In genomic region chr14:65079788-65080187, GRCh38 we compare ENCODE assay signal across 17 cellular contexts. TPM values are rescaled to one million over a fixed set of nuclear protein-coding genes. Genes with fewer than 3 reads are reported as not detected.
DNase-seq lines count a peak whose midpoint lies in the region; ATAC-seq and TF ChIP-seq lines count a peak whose summit lies in the region.
"Had no signal": no experiment of that assay in that cellular context is flagged by ENCODE, and none has a peak within 500 bp of the region (broad histone marks: within the 10 kb centered on the region; RNA-seq: fewer than 3 reads in every experiment).

No MANE protein-coding gene starts in this region.

- peaks cover 66% of the 10 kb centered on the region for H3K4me1 Mint-ChIP-seq in activated naive CD8-positive, alpha-beta T cell (ENCODE audit: low read depth)
- peaks cover 55% of the 10 kb centered on the region for H3K4me1 Mint-ChIP-seq in activated naive CD8-positive, alpha-beta T cell treated with anti-CD3 and anti-CD28 coated beads for 36 hours
- peaks cover 51 to 86% (median 77%) of the 10 kb centered on the region in 4 donors for H3K4me1 Mint-ChIP-seq in naive thymus-derived CD8-positive, alpha-beta T cell

- TF ChIP-seq CTCF in dorsolateral prefrontal cortex (IDR thresholded peaks at IDR 0.05 in 54 of 56, conservative IDR thresholded peaks at IDR 0.05 in 2 of 56; ENCODE audit: low read depth in 1 of 56, partially characterized antibody in 56 of 56) (no peak), upper lobe of left lung (IDR thresholded peaks at IDR 0.05) (no peak)

- no peak for DNase-seq in activated naive CD8-positive, alpha-beta T cell treated with anti-CD3 and anti-CD28 coated beads for 36 hours
- DNase-seq in dorsolateral prefrontal cortex (no peak), upper lobe of left lung (no peak), SKM-1 (lab: John Stamatoyannopoulos, UW; ENCODE audit: unreplicated experiment) (no peak)
- no peak for DNase-seq in naive thymus-derived CD8-positive, alpha-beta T cell
- DNase-seq: activated gamma-delta T cell treated with Interleukin-2 at 50 U/mL for 16 hours, body of pancreas, Caco-2, GM23248, Karpas-422, NCI-H1417 had no signal

- H3K27ac ChIP-seq in dorsolateral prefrontal cortex (peak overlapping the region in 44 of 59 donors; percentile 7 to 86 (median 56)), upper lobe of left lung (peak overlapping the region; percentile 26 to 77 (median 66))
- H3K27ac ChIP-seq: body of pancreas, GM23248 had no signal

- WGBS in upper lobe of left lung, 2 donors = 83 to 92% methylated on average over 6 of the region's 6 CpGs

- H3K4me3 Mint-ChIP-seq in activated naive CD8-positive, alpha-beta T cell = peak overlapping the region; percentile 11
- no peak overlapping the region for H3K4me3 Mint-ChIP-seq in activated naive CD8-positive, alpha-beta T cell treated with anti-CD3 and anti-CD28 coated beads for 36 hours
- peak overlapping the region in 4 of 10 donors; percentile 19 to 69 (median 38) for H3K4me3 Mint-ChIP-seq in naive thymus-derived CD8-positive, alpha-beta T cell
- H3K4me3 Mint-ChIP-seq: dendritic cell treated with granulocyte-macrophage colony-stimulating factor and Interleukin-4, amounts not matched to agents 40 ng/mL and 50 ng/mL, for 4 days had no signal

- TF ChIP-seq POLR2A in upper lobe of left lung (IDR thresholded peaks at IDR 0.05) = no peak

- no peaks in the 10 kb centered on the region for H3K27me3 ChIP-seq in dorsolateral prefrontal cortex
- no peaks in the 10 kb centered on the region for H3K27me3 ChIP-seq in upper lobe of left lung
- H3K27me3 ChIP-seq: body of pancreas had no signal

- H3K9me3 ChIP-seq in upper lobe of left lung = no peaks in the 10 kb centered on the region
- H3K9me3 ChIP-seq: body of pancreas, Caco-2 had no signal

- POLR2A ChIA-PET in naive thymus-derived CD8-positive, alpha-beta T cell (lab: Charles Lee) = no interaction called here

- no peak for TF ChIP-seq EP300 in upper lobe of left lung (IDR thresholded peaks at IDR 0.05)

- H3K4me1 ChIP-seq in upper lobe of left lung = peaks cover 31 to 60% (median 46%) of the 10 kb centered on the region in 4 donors

- no peaks in the 10 kb centered on the region for H3K27me3 Mint-ChIP-seq in activated naive CD8-positive, alpha-beta T cell
- H3K27me3 Mint-ChIP-seq in activated naive CD8-positive, alpha-beta T cell treated with anti-CD3 and anti-CD28 coated beads for 36 hours = no peaks in the 10 kb centered on the region
- no peaks in the 10 kb centered on the region for H3K27me3 Mint-ChIP-seq in naive thymus-derived CD8-positive, alpha-beta T cell
- H3K27me3 Mint-ChIP-seq: dendritic cell treated with granulocyte-macrophage colony-stimulating factor and Interleukin-4, amounts not matched to agents 40 ng/mL and 50 ng/mL, for 4 days had no signal

- H3K36me3 ChIP-seq in upper lobe of left lung = peaks cover 15 to 73% (median 29%) of the 10 kb centered on the region in 4 donors

- H3K4me3 ChIP-seq in dorsolateral prefrontal cortex = no peak overlapping the region
- no peak overlapping the region for H3K4me3 ChIP-seq in upper lobe of left lung
- H3K4me3 ChIP-seq: body of pancreas, GM23248 had no signal

- no peaks in the 10 kb centered on the region for H3K9me3 Mint-ChIP-seq in activated naive CD8-positive, alpha-beta T cell (ENCODE audit: low read depth)
- H3K9me3 Mint-ChIP-seq in activated naive CD8-positive, alpha-beta T cell treated with anti-CD3 and anti-CD28 coated beads for 36 hours = no peaks in the 10 kb centered on the region
- no peaks in the 10 kb centered on the region for H3K9me3 Mint-ChIP-seq in naive thymus-derived CD8-positive, alpha-beta T cell
- H3K9me3 Mint-ChIP-seq: dendritic cell treated with granulocyte-macrophage colony-stimulating factor and Interleukin-4, amounts not matched to agents 40 ng/mL and 50 ng/mL, for 4 days had no signal

- peaks cover 23% of the 10 kb centered on the region for H3K36me3 Mint-ChIP-seq in activated naive CD8-positive, alpha-beta T cell
- H3K36me3 Mint-ChIP-seq in activated naive CD8-positive, alpha-beta T cell treated with anti-CD3 and anti-CD28 coated beads for 36 hours = peaks cover 61% of the 10 kb centered on the region
- H3K36me3 Mint-ChIP-seq in naive thymus-derived CD8-positive, alpha-beta T cell = peaks cover 0 to 96% (median 33%) of the 10 kb centered on the region in 3 donors

- ATAC-seq in naive thymus-derived CD8-positive, alpha-beta T cell = no peak
- ATAC-seq in upper lobe of left lung (ENCODE audit: low FRiP score in 2 of 2) (no peak), HG03196 (IDR thresholded peaks at IDR 0.05; ENCODE audit: unreplicated experiment) (no peak), HG02938 (IDR thresholded peaks at IDR 0.05; ENCODE audit: unreplicated experiment) (no peak)
- ATAC-seq: body of pancreas, left lobe of liver, SK-N-SH treated with all-trans-retinoic acid at 6 μM for 48 hours had no signal

- intact Hi-C loops in dorsolateral prefrontal cortex (cut with DNase I) = no loop called here

- peak overlapping the region; percentile 72 for H3K27ac Mint-ChIP-seq in activated naive CD8-positive, alpha-beta T cell
- no peak overlapping the region for H3K27ac Mint-ChIP-seq in activated naive CD8-positive, alpha-beta T cell treated with anti-CD3 and anti-CD28 coated beads for 36 hours
- H3K27ac Mint-ChIP-seq in naive thymus-derived CD8-positive, alpha-beta T cell = peak overlapping the region; percentile 8 to 87 (median 80)

RNA-seq across cellular contexts. Expression of gene MAX, which starts 22.5 kb away (rescaled TPM):
- total RNA-seq in activated naive CD8-positive, alpha-beta T cell treated with anti-CD3 and anti-CD28 coated beads for 36 hours = 100 to 1,000 TPM; 117 to 121 TPM
- total RNA-seq in dorsolateral prefrontal cortex (100 to 1,000 TPM in 81 of 120 experiments, 10 to 100 TPM in 39; 73.6 to 138 (median 106) TPM), upper lobe of left lung (100 to 1,000 TPM in 2 of 6 donors, 10 to 100 TPM in 4; 53.7 to 146 (median 68.2) TPM)
- 100 to 1,000 TPM; 200 to 216 TPM for total RNA-seq in naive thymus-derived CD8-positive, alpha-beta T cell
- polyA plus RNA-seq in naive thymus-derived CD8-positive, alpha-beta T cell = 100 to 1,000 TPM; 121 to 140 (median 131) TPM
